Comparison of ENCODE assay signal across 32 cellular contexts in the genomic region with DNA sequence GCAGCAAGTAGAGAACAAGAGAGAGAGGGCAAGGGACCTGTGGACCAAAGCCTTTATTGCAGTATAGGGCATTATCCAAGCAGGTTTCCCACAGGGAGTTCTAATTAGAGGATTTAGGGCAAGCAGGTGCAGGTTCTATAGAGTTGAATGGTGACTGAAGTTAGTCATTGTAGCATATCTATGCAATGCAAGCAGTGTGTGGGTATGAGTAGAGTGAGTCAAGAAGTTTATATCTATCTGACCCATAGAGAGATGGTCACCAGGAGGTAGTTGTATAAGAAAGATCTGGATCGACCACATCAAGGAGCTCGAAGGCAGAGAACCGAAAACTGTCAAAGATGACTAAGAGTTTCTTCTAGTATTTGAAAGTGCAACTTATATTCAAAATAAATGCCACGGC.
"Had no signal": no experiment of that assay in that cellular context is flagged by ENCODE, and none has a peak within 500 bp of the region (broad histone marks: within the 10 kb centered on the region; RNA-seq: fewer than 3 reads in every experiment).

No MANE protein-coding gene starts in this region.

- H3K27ac ChIP-seq: adrenal gland, body of pancreas, breast epithelium, VCaP had no signal

- DNase-seq: activated B cell treated with CpG ODN at 0.5 μM for 24 hours; activated CD4-positive, alpha-beta memory T cell treated with anti-CD3 and anti-CD28 coated beads for 36 hours; activated CD4-positive, alpha-beta T cell treated with anti-CD3 and anti-CD28 coated beads for 4 hours; activated CD4-positive, alpha-beta T cell treated with anti-CD3 and anti-CD28 coated beads, Interleukin-2, amount 50 U/mL, for 1 hour; activated CD4-positive, CD25-positive, alpha-beta regulatory T cell treated with anti-CD3 and anti-CD28 coated beads, Interleukin-2, amount 50 U/mL, for 72 hours; activated CD8-positive, alpha-beta memory T cell treated with anti-CD3 and anti-CD28 coated beads, Interleukin-2, amount 50 U/mL, for 4 hours; activated gamma-delta T cell treated with Interleukin-2 at 50 U/mL for 16 hours; activated naive CD4-positive, alpha-beta T cell treated with anti-CD3 and anti-CD28 coated beads for 36 hours; activated T-cell treated with anti-CD3 and anti-CD28 coated beads for 4 hours; activated T-cell treated with anti-CD3 and anti-CD28 coated beads, Interleukin-2, amount 50 U/mL, for 4 hours; adrenal gland; body of pancreas; Kasumi-1; KG1; MG63; MV-4-11; NCI-H1092 treated with DMSO at 0.1 percent for 48 hours; NCI-H1694; NCI-H1930; NCI-H2081 treated with DMSO at 0.1 percent for 48 hours; NCI-H2171; NCI-H510A; NCI-H526; Right ventricle myocardium superior; SW 1271; T-helper 1 cell; T-helper 2 cell; T-helper 9 cell had no signal

- H3K27me3 ChIP-seq: adrenal gland, body of pancreas, breast epithelium, MG63 had no signal

- H3K36me3 ChIP-seq: adrenal gland, breast epithelium, MG63 had no signal

- H3K4me3 ChIP-seq: adrenal gland, body of pancreas, breast epithelium, MG63 had no signal

- FAIRE-seq: astrocyte had no signal

- H3K9me3 ChIP-seq: body of pancreas, breast epithelium had no signal

- H3K4me1 ChIP-seq: adrenal gland, body of pancreas, breast epithelium had no signal

- ATAC-seq: activated naive CD4-positive, alpha-beta T cell treated with anti-CD3 and anti-CD28 coated beads, Interleukin-2, amount 50 U/mL, for 72 hours; activated T-cell treated with anti-CD3 and anti-CD28 coated beads, Interleukin-2, amount 50 U/mL, for 4 hours; body of pancreas had no signal
